9 cellular contexts compared by ENCODE assay signal in the genomic region with DNA sequence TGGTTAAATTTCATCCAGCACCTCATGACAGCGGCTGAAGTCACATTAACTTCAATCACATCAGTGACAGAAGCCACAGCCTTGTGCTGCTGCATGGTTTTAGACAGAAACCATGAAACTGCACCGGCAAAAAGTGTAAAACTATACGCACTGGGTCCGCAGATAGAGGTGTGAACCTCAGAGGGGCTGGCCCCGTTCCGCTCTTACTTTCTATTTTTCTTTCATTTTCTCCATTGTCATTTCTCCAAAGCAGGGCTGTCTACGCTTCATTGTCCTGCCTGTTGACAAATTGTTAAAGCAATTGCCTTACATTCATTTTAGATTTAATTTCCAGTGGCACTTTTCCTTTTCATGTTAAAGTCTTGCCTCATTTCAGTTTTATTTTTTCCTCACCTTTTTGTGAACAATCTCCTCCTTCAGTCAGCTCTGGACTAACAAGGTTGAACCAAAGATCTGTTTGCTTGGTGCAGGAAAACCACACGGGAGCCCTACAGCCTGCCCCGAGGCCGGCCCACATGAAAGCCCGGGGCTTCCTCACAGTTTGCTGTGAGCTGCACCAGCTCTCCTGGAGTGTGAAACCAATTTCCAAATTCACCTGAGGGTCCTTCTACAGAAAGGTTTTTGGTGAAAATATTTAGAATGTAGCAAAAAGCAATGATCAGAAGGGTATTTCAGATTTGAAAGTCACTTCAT.
DNase-seq lines count a peak whose midpoint lies in the region; ATAC-seq lines count a peak whose summit lies in the region.
"Had no signal": no experiment of that assay in that cellular context is flagged by ENCODE, and none has a peak within 500 bp of the region (broad histone marks: within the 10 kb centered on the region; RNA-seq: fewer than 3 reads in every experiment).

No MANE protein-coding gene starts in this region.

- H3K4me2 ChIP-seq in mesenchymal stem cell (ENCODE audit: low read length, poor library complexity, severe bottlenecking) = no peak overlapping the region

- H2BK120ac ChIP-seq in mesenchymal stem cell (ENCODE audit: low read depth, low read length) = no peak overlapping the region

- DNase-seq in left lobe of liver (ENCODE audit: low spot score) (no peak), NCI-H1694 (lab: John Stamatoyannopoulos, UW) (no peak), mesenchymal stem cell (no peak), medulla oblongata (ENCODE audit: extremely low spot score) (no peak), NCI-H1092 (lab: John Stamatoyannopoulos, UW) (no peak)
- DNase-seq: NCI-H774 had no signal

- ATAC-seq in GM18499 (IDR thresholded peaks at IDR 0.05; ENCODE audit: insufficient read depth, unreplicated experiment) = peak; percentile 96
- ATAC-seq in GM21423 (IDR thresholded peaks at IDR 0.05; ENCODE audit: unreplicated experiment) = peak; percentile 95
- ATAC-seq in HG03442 (IDR thresholded peaks at IDR 0.05; ENCODE audit: unreplicated experiment) = peak; percentile 93
- ATAC-seq in left lobe of liver = peak; percentile 34

- peaks cover 23 to 28% of the 10 kb centered on the region in 2 experiments for H3K27me3 ChIP-seq in mesenchymal stem cell (ENCODE audit: control insufficient read depth in 1 of 2, insufficient read depth in 1 of 2, low read length in 2 of 2)

- H3K79me1 ChIP-seq in mesenchymal stem cell (replicated peaks; ENCODE audit: low read length, poor library complexity, severe bottlenecking) = no peaks in the 10 kb centered on the region

- no peak overlapping the region for H4K91ac ChIP-seq in mesenchymal stem cell (ENCODE audit: low read length)

- WGBS in mesenchymal stem cell = 74% methylated on average over 11 of the region's 11 CpGs

- no peak overlapping the region for H2BK12ac ChIP-seq in mesenchymal stem cell (ENCODE audit: low read length in 2 of 2)

- no peaks in the 10 kb centered on the region for H3K4me1 ChIP-seq in mesenchymal stem cell (ENCODE audit: control insufficient read depth, insufficient read depth, low read depth, low read length)

- no peak overlapping the region for H2AFZ ChIP-seq in mesenchymal stem cell (ENCODE audit: low read depth, low read length)

- no peak overlapping the region for H3K4me3 ChIP-seq in mesenchymal stem cell (ENCODE audit: insufficient read depth in 1 of 2, low read depth in 1 of 2, low read length in 2 of 2)

- H4K8ac ChIP-seq in mesenchymal stem cell (ENCODE audit: low read length) = no peak overlapping the region

- no peak overlapping the region for H2BK5ac ChIP-seq in mesenchymal stem cell (ENCODE audit: low read depth, low read length, poor library complexity, severe bottlenecking)

- H3K4ac ChIP-seq in mesenchymal stem cell (ENCODE audit: low read depth in 1 of 2, low read length in 2 of 2) = no peak overlapping the region

- no peak overlapping the region for H3K23ac ChIP-seq in mesenchymal stem cell (ENCODE audit: low read length in 2 of 2)

- H2BK15ac ChIP-seq in mesenchymal stem cell (ENCODE audit: low read depth, poor library complexity, severe bottlenecking) = no peak overlapping the region

- H3K36me3 ChIP-seq in mesenchymal stem cell (ENCODE audit: control insufficient read depth in 1 of 2, insufficient read depth in 2 of 2, low read depth in 1 of 2, low read length in 2 of 2) = no peaks in the 10 kb centered on the region

- H3K14ac ChIP-seq in mesenchymal stem cell (ENCODE audit: low read length in 2 of 2) = no peak overlapping the region

- H2AK5ac ChIP-seq in mesenchymal stem cell (ENCODE audit: low read length, severe bottlenecking) = no peak overlapping the region

- no peak overlapping the region for H3K27ac ChIP-seq in mesenchymal stem cell (ENCODE audit: low read length, poor library complexity, severe bottlenecking)

- no peak overlapping the region for H3K18ac ChIP-seq in mesenchymal stem cell (ENCODE audit: low read depth in 1 of 2, low read length in 2 of 2)

- no peaks in the 10 kb centered on the region for H3K9me3 ChIP-seq in mesenchymal stem cell (ENCODE audit: control insufficient read depth, low read length)

- no peak overlapping the region for H3K9ac ChIP-seq in mesenchymal stem cell (ENCODE audit: low read length)

Comparison
In these comparisons a context has a peak if more than half of its experiments do, and no peak if none do; other contexts are left out.
1. ATAC-seq: peak in every context shown above with its lines; median percentile 96 in GM18499; 95 in GM21423; 93 in HG03442; 34 in left lobe of liver.